2 cellular contexts compared by ENCODE assay signal in genomic region chr14:29518335-29518734, GRCh38.
TF ChIP-seq lines count a peak whose summit lies in the region.

No MANE protein-coding gene starts in this region.

TF ChIP-seq in SK-N-SH, 30 proteins besides CTCF, POLR2A, EP300 and RAD21 (continued from another document):
- TF ChIP-seq, protein P1, sequence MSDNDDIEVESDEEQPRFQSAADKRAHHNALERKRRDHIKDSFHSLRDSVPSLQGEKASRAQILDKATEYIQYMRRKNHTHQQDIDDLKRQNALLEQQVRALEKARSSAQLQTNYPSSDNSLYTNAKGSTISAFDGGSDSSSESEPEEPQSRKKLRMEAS (IDR thresholded peaks at IDR 0.05; ENCODE audit: low read depth): no peak
- TF ChIP-seq FOSL2 (IDR thresholded peaks at IDR 0.05; ENCODE audit: borderline replicate concordance, low read depth) (no peak), YY1 (IDR thresholded peaks at IDR 0.05; ENCODE audit: low read depth) (no peak), REST (IDR thresholded peaks at IDR 0.05; ENCODE audit: low read depth, low read length) (no peak), EZH2phosphoT487 (IDR thresholded peaks at IDR 0.05; ENCODE audit: borderline replicate concordance, low read depth) (no peak)
- TF ChIP-seq, protein P2, sequence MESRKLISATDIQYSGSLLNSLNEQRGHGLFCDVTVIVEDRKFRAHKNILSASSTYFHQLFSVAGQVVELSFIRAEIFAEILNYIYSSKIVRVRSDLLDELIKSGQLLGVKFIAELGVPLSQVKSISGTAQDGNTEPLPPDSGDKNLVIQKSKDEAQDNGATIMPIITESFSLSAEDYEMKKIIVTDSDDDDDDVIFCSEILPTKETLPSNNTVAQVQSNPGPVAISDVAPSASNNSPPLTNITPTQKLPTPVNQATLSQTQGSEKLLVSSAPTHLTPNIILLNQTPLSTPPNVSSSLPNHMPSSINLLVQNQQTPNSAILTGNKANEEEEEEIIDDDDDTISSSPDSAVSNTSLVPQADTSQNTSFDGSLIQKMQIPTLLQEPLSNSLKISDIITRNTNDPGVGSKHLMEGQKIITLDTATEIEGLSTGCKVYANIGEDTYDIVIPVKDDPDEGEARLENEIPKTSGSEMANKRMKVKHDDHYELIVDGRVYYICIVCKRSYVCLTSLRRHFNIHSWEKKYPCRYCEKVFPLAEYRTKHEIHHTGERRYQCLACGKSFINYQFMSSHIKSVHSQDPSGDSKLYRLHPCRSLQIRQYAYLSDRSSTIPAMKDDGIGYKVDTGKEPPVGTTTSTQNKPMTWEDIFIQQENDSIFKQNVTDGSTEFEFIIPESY (IDR thresholded peaks at IDR 0.05; ENCODE audit: borderline replicate concordance, low read depth): no peak
TF ChIP-seq in SK-N-SH: peak in this region for 0.

TF ChIP-seq in SK-N-SH treated with all-trans-retinoic acid at 6 μM for 48 hours, 23 proteins besides CTCF, POLR2A, EP300 and RAD21 (continued from another document):
- TF ChIP-seq TSHZ2 (CRISPR knock-in tag; IDR thresholded peaks at IDR 0.05) (no peak), ARNTL (CRISPR knock-in tag; IDR thresholded peaks at IDR 0.05; ENCODE audit: borderline replicate concordance, low read depth) (no peak), ISL1 (CRISPR knock-in tag; IDR thresholded peaks at IDR 0.05) (no peak)
